32 cellular contexts compared by ENCODE assay signal in the genomic region with DNA sequence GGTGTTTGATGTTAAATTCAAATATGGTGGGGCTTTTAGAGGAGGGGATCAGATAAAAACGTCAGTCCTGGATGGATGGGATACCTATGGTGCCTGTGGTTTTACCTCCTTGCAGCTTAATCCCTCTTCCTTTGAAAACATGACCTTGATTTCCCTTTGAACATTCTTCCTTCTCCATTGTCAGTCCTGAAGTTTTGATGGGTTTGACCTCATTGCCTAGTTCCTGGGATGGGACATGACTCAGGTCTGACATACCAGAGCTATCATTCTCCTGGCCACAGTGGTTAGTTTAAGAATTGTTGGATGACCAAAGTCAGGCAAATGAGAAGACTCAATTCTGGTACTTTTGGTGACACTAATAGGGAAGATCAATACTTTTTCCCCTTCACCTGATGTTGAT.
DNase-seq lines count a peak whose midpoint lies in the region; ATAC-seq, FAIRE-seq and TF ChIP-seq lines count a peak whose summit lies in the region.
"Had no signal": no experiment of that assay in that cellular context is flagged by ENCODE, and none has a peak within 500 bp of the region (broad histone marks: within the 10 kb centered on the region; RNA-seq: fewer than 3 reads in every experiment).

No MANE protein-coding gene starts in this region.

- peaks cover 69% of the 10 kb centered on the region for H3K4me1 Mint-ChIP-seq in HFFc6 (ENCODE audit: low read depth)
- no peaks in the 10 kb centered on the region for H3K4me1 Mint-ChIP-seq in stimulated activated effector memory CD8-positive, alpha-beta T cell treated with anti-CD3 and anti-CD28 coated beads, Interleukin-12 subunit alpha, Interleukin-12 subunit beta, amount 100 ng/mL, for 72 hours
- H3K4me1 Mint-ChIP-seq: central memory CD8-positive, alpha-beta T cell; immature natural killer cell; natural killer cell; stimulated activated naive CD8-positive, alpha-beta T cell treated with anti-CD3 and anti-CD28 coated beads, Interleukin-15, amount 100 ng/mL, for 72 hours; WTC11 had no signal

- no peaks in the 10 kb centered on the region for H3K9me1 ChIP-seq in keratinocyte (ENCODE audit: control insufficient read depth, extremely low read depth, insufficient read depth, low read length)

- TF ChIP-seq CTCF in HFFc6 (IDR thresholded peaks at IDR 0.05) = no peak
- no peak for TF ChIP-seq CTCF in brain microvascular endothelial cell (IDR thresholded peaks at IDR 0.05; ENCODE audit: low read depth, low read length, missing control alignments)
- TF ChIP-seq CTCF in keratinocyte (optimal IDR thresholded peaks at IDR 0.05 in 1 of 3, IDR thresholded peaks at IDR 0.05 in 1 of 3, conservative IDR thresholded peaks at IDR 0.05 in 1 of 3; ENCODE audit: extremely low read depth in 1 of 3, insufficient read depth in 2 of 3, low read length in 3 of 3) = no peak
- TF ChIP-seq CTCF in osteoblast (IDR thresholded peaks at IDR 0.05; ENCODE audit: extremely low read depth, low read depth, low read length) = no peak
- TF ChIP-seq CTCF in gastrocnemius medialis (IDR thresholded peaks at IDR 0.05 in 4 of 5, conservative IDR thresholded peaks at IDR 0.05 in 1 of 5) = no peak

- DNase-seq in A172 (ENCODE audit: low spot score) (peak; percentile 39), HFFc6 (peak; percentile 18), brain microvascular endothelial cell (peak; percentile 14), keratinocyte (ENCODE audit: low read depth, low spot score) (no peak), osteoblast (ENCODE audit: insufficient read length, low spot score, missing footprints) (no peak), gastrocnemius medialis (no peak), midbrain (lab: John Stamatoyannopoulos, UW) (no peak)
- no peak for DNase-seq in stimulated activated effector memory CD8-positive, alpha-beta T cell treated with anti-CD3 and anti-CD28 coated beads, Interleukin-12 subunit alpha, Interleukin-12 subunit beta, amount 100 ng/mL, for 72 hours (ENCODE audit: low spot score in 2 of 2)
- DNase-seq: activated CD8-positive, alpha-beta memory T cell treated with anti-CD3 and anti-CD28 coated beads, Interleukin-2, amount 50 U/mL, for 4 hours; Caco-2; DMS79 treated with DMSO at 0.1 percent for 48 hours; dorsolateral prefrontal cortex; hippocampal formation; immature natural killer cell; left ventricle myocardium inferior; natural killer cell; NCI-H1436 treated with DMSO at 0.1 percent for 48 hours; NCI-H446 treated with DMSO at 0.1 percent for 48 hours; PC-3; retina; SHP77 treated with DMSO at 0.1 percent for 48 hours; stimulated activated naive CD8-positive, alpha-beta T cell treated with anti-CD3 and anti-CD28 coated beads, Interleukin-15, amount 100 ng/mL, for 72 hours; T1000 had no signal

- intact Hi-C loops in gastrocnemius medialis (cut with DNase I; ENCODE audit: low total_unique reads) = no loop called here

- TF ChIP-seq POLR2A in gastrocnemius medialis (IDR thresholded peaks at IDR 0.05) = no peak

- no peaks in the 10 kb centered on the region for H3K9me3 ChIP-seq in keratinocyte (ENCODE audit: control insufficient read depth, low read depth, low read length)
- no peaks in the 10 kb centered on the region for H3K9me3 ChIP-seq in osteoblast (ENCODE audit: low read depth, low read length)
- no peaks in the 10 kb centered on the region for H3K9me3 ChIP-seq in gastrocnemius medialis
- H3K9me3 ChIP-seq: ascending aorta, BLaER1, left ventricle myocardium inferior, tibial nerve had no signal

- H3K9ac ChIP-seq in keratinocyte (ENCODE audit: control insufficient read depth, extremely low read depth, insufficient read depth, low read length) = no peak overlapping the region
- H3K9ac ChIP-seq: BLaER1 had no signal

- peaks cover 4% of the 10 kb centered on the region for H3K4me1 ChIP-seq in keratinocyte (ENCODE audit: control insufficient read depth, extremely low read depth, insufficient read depth, low read length)
- peaks cover 13% of the 10 kb centered on the region for H3K4me1 ChIP-seq in osteoblast (ENCODE audit: insufficient read depth, low read length)
- no peaks in the 10 kb centered on the region for H3K4me1 ChIP-seq in gastrocnemius medialis
- H3K4me1 ChIP-seq: ascending aorta, BLaER1 had no signal

- peak overlapping the region; percentile 1; the same call in 1 of the 2 replicates for H3K4me3 Mint-ChIP-seq in HFFc6
- no peak overlapping the region for H3K4me3 Mint-ChIP-seq in stimulated activated effector memory CD8-positive, alpha-beta T cell treated with anti-CD3 and anti-CD28 coated beads, Interleukin-12 subunit alpha, Interleukin-12 subunit beta, amount 100 ng/mL, for 72 hours
- H3K4me3 Mint-ChIP-seq: central memory CD8-positive, alpha-beta T cell; immature natural killer cell; natural killer cell; stimulated activated naive CD8-positive, alpha-beta T cell treated with anti-CD3 and anti-CD28 coated beads, Interleukin-15, amount 100 ng/mL, for 72 hours; WTC11 had no signal

- H4K20me1 ChIP-seq in keratinocyte (ENCODE audit: control insufficient read depth, extremely low read depth, insufficient read depth, low read length) (no peaks in the 10 kb centered on the region), osteoblast (ENCODE audit: insufficient read depth, low read length) (peaks cover 19% of the 10 kb centered on the region)
- H4K20me1 ChIP-seq: BLaER1 had no signal

- H3K36me3 ChIP-seq in brain microvascular endothelial cell (replicated peaks) (no peaks in the 10 kb centered on the region), keratinocyte (ENCODE audit: control insufficient read depth in 2 of 2, extremely low read depth in 1 of 2, insufficient read depth in 2 of 2, low read length in 2 of 2) (peaks cover 0 to 5% of the 10 kb centered on the region in 2 experiments), osteoblast (ENCODE audit: insufficient read depth, low read length) (no peaks in the 10 kb centered on the region), gastrocnemius medialis (no peaks in the 10 kb centered on the region)
- H3K36me3 ChIP-seq: BLaER1, left ventricle myocardium inferior, tibial nerve had no signal

- H3K9me3 Mint-ChIP-seq in HFFc6 = no peaks in the 10 kb centered on the region
- no peaks in the 10 kb centered on the region for H3K9me3 Mint-ChIP-seq in stimulated activated effector memory CD8-positive, alpha-beta T cell treated with anti-CD3 and anti-CD28 coated beads, Interleukin-12 subunit alpha, Interleukin-12 subunit beta, amount 100 ng/mL, for 72 hours
- H3K9me3 Mint-ChIP-seq: activated naive CD4-positive, alpha-beta T cell treated with anti-CD3 and anti-CD28 coated beads, Interleukin-2, amount 50 U/mL, for 72 hours; activated T-helper 2 cell treated with anti-CD3 and anti-CD28 coated beads, Interferon-gamma antibody, Interleukin-2, Interleukin-4, amounts not matched to agents 10 μg/mL and 5 μg/mL and 100 μg/mL, durations not matched to agents 14 hours and 24 hours and 36 hours; central memory CD8-positive, alpha-beta T cell; stimulated activated naive CD8-positive, alpha-beta T cell treated with anti-CD3 and anti-CD28 coated beads, Interleukin-15, amount 100 ng/mL, for 72 hours; WTC11 had no signal

- H3K4me3 ChIP-seq in brain microvascular endothelial cell (ENCODE audit: low read depth, low read length) (no peak overlapping the region), keratinocyte (ENCODE audit: control insufficient read depth in 2 of 3, extremely low read depth in 1 of 3, insufficient read depth in 2 of 3, low read depth in 1 of 3, low read length in 3 of 3) (no peak overlapping the region), osteoblast (ENCODE audit: insufficient read depth, low read length) (no peak overlapping the region), gastrocnemius medialis (no peak overlapping the region)
- H3K4me3 ChIP-seq: ascending aorta, BLaER1, dorsolateral prefrontal cortex, left ventricle myocardium inferior, tibial nerve had no signal

- dilution Hi-C loops in keratinocyte (cut with MboI; ENCODE audit: extremely low pct_ligation_motif_present, low sequenced_read_pairs) = no loop called here

- H2AFZ ChIP-seq in keratinocyte (ENCODE audit: control insufficient read depth, low read length) (no peak overlapping the region), osteoblast (ENCODE audit: low read length) (no peak overlapping the region)

- H3K27ac Mint-ChIP-seq in HFFc6 = peak overlapping the region; percentile 30
- no peak overlapping the region for H3K27ac Mint-ChIP-seq in stimulated activated effector memory CD8-positive, alpha-beta T cell treated with anti-CD3 and anti-CD28 coated beads, Interleukin-12 subunit alpha, Interleukin-12 subunit beta, amount 100 ng/mL, for 72 hours
- H3K27ac Mint-ChIP-seq: activated naive CD4-positive, alpha-beta T cell treated with anti-CD3 and anti-CD28 coated beads, Interleukin-2, amount 50 U/mL, for 72 hours; activated T-helper 2 cell treated with anti-CD3 and anti-CD28 coated beads, Interferon-gamma antibody, Interleukin-2, Interleukin-4, amounts not matched to agents 10 μg/mL and 5 μg/mL and 100 μg/mL, durations not matched to agents 14 hours and 24 hours and 36 hours; immature natural killer cell; natural killer cell; stimulated activated naive CD8-positive, alpha-beta T cell treated with anti-CD3 and anti-CD28 coated beads, Interleukin-15, amount 100 ng/mL, for 72 hours; WTC11 had no signal

- no peak overlapping the region for H3K4me2 ChIP-seq in keratinocyte (ENCODE audit: control insufficient read depth, extremely low read depth, insufficient read depth, low read depth, low read length)
- no peak overlapping the region for H3K4me2 ChIP-seq in osteoblast (ENCODE audit: insufficient read depth, low read length)
- H3K4me2 ChIP-seq: BLaER1 had no signal

- H3K27me3 ChIP-seq in brain microvascular endothelial cell (replicated peaks) (no peaks in the 10 kb centered on the region), keratinocyte (ENCODE audit: control insufficient read depth, extremely low read depth, insufficient read depth, low read length) (no peaks in the 10 kb centered on the region), osteoblast (ENCODE audit: insufficient read depth, low read length) (no peaks in the 10 kb centered on the region), gastrocnemius medialis (no peaks in the 10 kb centered on the region)
- H3K27me3 ChIP-seq: ascending aorta, BLaER1, dorsolateral prefrontal cortex, tibial nerve had no signal

- in situ Hi-C loops in brain microvascular endothelial cell (cut with HindIII; ENCODE audit: low pct_ligation_motif_present, low sequenced_read_pairs) (no loop called here), gastrocnemius medialis (cut with MboI; ENCODE audit: low sequenced_read_pairs in 4 of 4) (no loop called here)

- ATAC-seq in stimulated activated effector memory CD8-positive, alpha-beta T cell treated with anti-CD3 and anti-CD28 coated beads, Interleukin-12 subunit alpha, Interleukin-12 subunit beta, amount 100 ng/mL, for 72 hours = no peak
- no peak for ATAC-seq in gastrocnemius medialis
- ATAC-seq: activated naive CD4-positive, alpha-beta T cell treated with anti-CD3 and anti-CD28 coated beads, Interleukin-2, amount 50 U/mL, for 72 hours; natural killer cell; PC-3; stimulated activated naive CD8-positive, alpha-beta T cell treated with anti-CD3 and anti-CD28 coated beads, Interleukin-15, amount 100 ng/mL, for 72 hours; WTC11 had no signal

- peak; percentile 67 for FAIRE-seq in keratinocyte (lab: Jason Lieb, UNC)
- FAIRE-seq: A204.1, GM12891 had no signal

- no peaks in the 10 kb centered on the region for H3K27me3 Mint-ChIP-seq in HFFc6 (ENCODE audit: insufficient read depth)

- peaks cover 50% of the 10 kb centered on the region for H3K36me3 Mint-ChIP-seq in HFFc6 (ENCODE audit: low read depth)
- no peaks in the 10 kb centered on the region for H3K36me3 Mint-ChIP-seq in stimulated activated effector memory CD8-positive, alpha-beta T cell treated with anti-CD3 and anti-CD28 coated beads, Interleukin-12 subunit alpha, Interleukin-12 subunit beta, amount 100 ng/mL, for 72 hours
- H3K36me3 Mint-ChIP-seq: activated naive CD4-positive, alpha-beta T cell treated with anti-CD3 and anti-CD28 coated beads, Interleukin-2, amount 50 U/mL, for 72 hours; immature natural killer cell; natural killer cell; WTC11 had no signal

- H3K27ac ChIP-seq in brain microvascular endothelial cell (no peak overlapping the region), keratinocyte (ENCODE audit: control insufficient read depth, insufficient read depth, low read length) (no peak overlapping the region), osteoblast (ENCODE audit: low read depth, low read length) (no peak overlapping the region), gastrocnemius medialis (no peak overlapping the region)
- H3K27ac ChIP-seq: ascending aorta, BLaER1, left ventricle myocardium inferior, tibial nerve had no signal

- H3K79me2 ChIP-seq in keratinocyte (ENCODE audit: control insufficient read depth, insufficient read depth, low read length) (no peaks in the 10 kb centered on the region), osteoblast (ENCODE audit: insufficient read depth, low read length) (peaks cover 3% of the 10 kb centered on the region)

Comparison
In these comparisons a context has a peak if more than half of its experiments do, and no peak if none do; other contexts are left out.
1. DNase-seq: peak in A172 (single experiment), HFFc6 (single experiment) and brain microvascular endothelial cell (single experiment); none in keratinocyte (single experiment), stimulated activated effector memory CD8-positive, alpha-beta T cell treated with anti-CD3 and anti-CD28 coated beads, Interleukin-12 subunit alpha, Interleukin-12 subunit beta, amount 100 ng/mL, for 72 hours (0 of 2), osteoblast (single experiment), gastrocnemius medialis (0 of 2) and midbrain (single experiment).